ENCODE assay signal across 1 cellular context in the genomic region with DNA sequence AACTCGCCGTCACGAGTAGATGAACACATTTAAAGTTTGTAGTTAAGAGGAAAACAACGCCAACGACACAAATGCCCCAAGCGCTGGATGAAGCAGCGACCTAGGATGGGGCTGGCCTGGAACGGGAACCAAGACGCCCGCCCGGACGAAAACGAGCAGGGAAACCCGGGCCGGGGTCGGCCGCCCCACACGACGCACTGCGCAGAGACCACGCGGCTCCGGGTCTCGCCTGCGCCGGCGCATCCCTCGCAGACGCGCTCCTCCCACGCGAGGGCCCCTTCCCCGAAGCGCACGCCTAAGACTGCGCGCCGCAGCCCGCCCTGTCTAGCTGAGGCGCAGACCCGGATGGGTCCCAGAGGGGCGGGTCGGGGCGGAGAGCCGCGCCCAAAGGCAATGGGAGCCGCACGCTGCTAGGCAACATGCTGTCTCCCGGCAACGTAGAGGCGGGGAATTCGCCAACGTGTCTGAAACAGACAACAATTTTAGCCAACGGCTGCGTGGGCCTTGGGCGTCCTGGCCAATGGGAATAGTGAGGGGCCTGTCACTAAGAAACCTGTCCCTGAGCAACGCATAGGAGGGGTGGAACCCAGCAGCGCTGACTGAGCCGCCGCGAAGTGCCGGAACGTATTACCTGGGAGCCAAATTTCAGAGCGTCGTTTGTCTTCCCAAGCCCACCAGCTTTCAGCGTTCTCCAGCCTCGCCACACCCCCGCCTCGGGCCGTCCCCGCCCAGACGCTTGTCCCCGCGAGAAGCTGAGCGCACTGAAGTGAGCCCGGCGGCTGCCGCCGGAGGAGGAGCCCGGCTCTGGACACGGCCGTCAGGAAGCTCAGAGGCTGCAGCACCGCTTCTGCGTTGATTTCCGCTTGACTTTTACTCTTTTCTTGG.
TF ChIP-seq lines count a peak whose summit lies in the region.

No MANE protein-coding gene starts in this region.

TF ChIP-seq in WTC11, 78 proteins besides CTCF, POLR2A, EP300 and RAD21 (continued from another document and continues in another):
- TF ChIP-seq, protein P1, sequence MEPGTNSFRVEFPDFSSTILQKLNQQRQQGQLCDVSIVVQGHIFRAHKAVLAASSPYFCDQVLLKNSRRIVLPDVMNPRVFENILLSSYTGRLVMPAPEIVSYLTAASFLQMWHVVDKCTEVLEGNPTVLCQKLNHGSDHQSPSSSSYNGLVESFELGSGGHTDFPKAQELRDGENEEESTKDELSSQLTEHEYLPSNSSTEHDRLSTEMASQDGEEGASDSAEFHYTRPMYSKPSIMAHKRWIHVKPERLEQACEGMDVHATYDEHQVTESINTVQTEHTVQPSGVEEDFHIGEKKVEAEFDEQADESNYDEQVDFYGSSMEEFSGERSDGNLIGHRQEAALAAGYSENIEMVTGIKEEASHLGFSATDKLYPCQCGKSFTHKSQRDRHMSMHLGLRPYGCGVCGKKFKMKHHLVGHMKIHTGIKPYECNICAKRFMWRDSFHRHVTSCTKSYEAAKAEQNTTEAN (CRISPR knock-in tag; IDR thresholded peaks at IDR 0.05), result peak; percentile 83
- TF ChIP-seq, protein P2, sequence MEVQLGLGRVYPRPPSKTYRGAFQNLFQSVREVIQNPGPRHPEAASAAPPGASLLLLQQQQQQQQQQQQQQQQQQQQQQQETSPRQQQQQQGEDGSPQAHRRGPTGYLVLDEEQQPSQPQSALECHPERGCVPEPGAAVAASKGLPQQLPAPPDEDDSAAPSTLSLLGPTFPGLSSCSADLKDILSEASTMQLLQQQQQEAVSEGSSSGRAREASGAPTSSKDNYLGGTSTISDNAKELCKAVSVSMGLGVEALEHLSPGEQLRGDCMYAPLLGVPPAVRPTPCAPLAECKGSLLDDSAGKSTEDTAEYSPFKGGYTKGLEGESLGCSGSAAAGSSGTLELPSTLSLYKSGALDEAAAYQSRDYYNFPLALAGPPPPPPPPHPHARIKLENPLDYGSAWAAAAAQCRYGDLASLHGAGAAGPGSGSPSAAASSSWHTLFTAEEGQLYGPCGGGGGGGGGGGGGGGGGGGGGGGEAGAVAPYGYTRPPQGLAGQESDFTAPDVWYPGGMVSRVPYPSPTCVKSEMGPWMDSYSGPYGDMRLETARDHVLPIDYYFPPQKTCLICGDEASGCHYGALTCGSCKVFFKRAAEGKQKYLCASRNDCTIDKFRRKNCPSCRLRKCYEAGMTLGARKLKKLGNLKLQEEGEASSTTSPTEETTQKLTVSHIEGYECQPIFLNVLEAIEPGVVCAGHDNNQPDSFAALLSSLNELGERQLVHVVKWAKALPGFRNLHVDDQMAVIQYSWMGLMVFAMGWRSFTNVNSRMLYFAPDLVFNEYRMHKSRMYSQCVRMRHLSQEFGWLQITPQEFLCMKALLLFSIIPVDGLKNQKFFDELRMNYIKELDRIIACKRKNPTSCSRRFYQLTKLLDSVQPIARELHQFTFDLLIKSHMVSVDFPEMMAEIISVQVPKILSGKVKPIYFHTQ (CRISPR knock-in tag; IDR thresholded peaks at IDR 0.05), result no peak
- TF ChIP-seq SOX15 (CRISPR knock-in tag; IDR thresholded peaks at IDR 0.05), result no peak
- TF ChIP-seq, protein P3, sequence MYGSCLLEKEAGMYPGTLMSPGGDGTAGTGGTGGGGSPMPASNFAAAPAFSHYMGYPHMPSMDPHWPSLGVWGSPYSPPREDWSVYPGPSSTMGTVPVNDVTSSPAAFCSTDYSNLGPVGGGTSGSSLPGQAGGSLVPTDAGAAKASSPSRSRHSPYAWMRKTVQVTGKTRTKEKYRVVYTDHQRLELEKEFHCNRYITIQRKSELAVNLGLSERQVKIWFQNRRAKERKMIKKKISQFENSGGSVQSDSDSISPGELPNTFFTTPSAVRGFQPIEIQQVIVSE (CRISPR knock-in tag; IDR thresholded peaks at IDR 0.05; ENCODE audit: borderline replicate concordance), result no peak
- TF ChIP-seq PRRX2 (CRISPR knock-in tag; IDR thresholded peaks at IDR 0.05), result no peak
- no peak for TF ChIP-seq SMAD3 (CRISPR knock-in tag; IDR thresholded peaks at IDR 0.05; ENCODE audit: borderline replicate concordance)
- no peak for TF ChIP-seq ZNF423 (CRISPR knock-in tag; IDR thresholded peaks at IDR 0.05)
- peak; percentile 85 for TF ChIP-seq ZNF138 (CRISPR knock-in tag; conservative IDR thresholded peaks at IDR 0.05)
- TF ChIP-seq ESRRA (CRISPR knock-in tag; IDR thresholded peaks at IDR 0.05; ENCODE audit: borderline replicate concordance), result no peak
- TF ChIP-seq TCF7 (CRISPR knock-in tag; IDR thresholded peaks at IDR 0.05; ENCODE audit: low read depth), result peak; percentile 55; the same call in 1 of the 2 replicates
- no peak for TF ChIP-seq ETV6 (CRISPR knock-in tag; IDR thresholded peaks at IDR 0.05)
- TF ChIP-seq, protein P4, sequence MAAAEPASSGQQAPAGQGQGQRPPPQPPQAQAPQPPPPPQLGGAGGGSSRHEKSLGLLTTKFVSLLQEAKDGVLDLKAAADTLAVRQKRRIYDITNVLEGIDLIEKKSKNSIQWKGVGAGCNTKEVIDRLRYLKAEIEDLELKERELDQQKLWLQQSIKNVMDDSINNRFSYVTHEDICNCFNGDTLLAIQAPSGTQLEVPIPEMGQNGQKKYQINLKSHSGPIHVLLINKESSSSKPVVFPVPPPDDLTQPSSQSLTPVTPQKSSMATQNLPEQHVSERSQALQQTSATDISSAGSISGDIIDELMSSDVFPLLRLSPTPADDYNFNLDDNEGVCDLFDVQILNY (CRISPR knock-in tag; IDR thresholded peaks at IDR 0.05), result peak; percentile 85; the same call in 1 of the 2 replicates
- no peak for TF ChIP-seq ZNF232 (CRISPR knock-in tag; IDR thresholded peaks at IDR 0.05)
- TF ChIP-seq TP53 (CRISPR knock-in tag; IDR thresholded peaks at IDR 0.05), result 0 out of 2 replicates have a peak, but pooled peaks have one; percentile 80
- TF ChIP-seq, protein P5, sequence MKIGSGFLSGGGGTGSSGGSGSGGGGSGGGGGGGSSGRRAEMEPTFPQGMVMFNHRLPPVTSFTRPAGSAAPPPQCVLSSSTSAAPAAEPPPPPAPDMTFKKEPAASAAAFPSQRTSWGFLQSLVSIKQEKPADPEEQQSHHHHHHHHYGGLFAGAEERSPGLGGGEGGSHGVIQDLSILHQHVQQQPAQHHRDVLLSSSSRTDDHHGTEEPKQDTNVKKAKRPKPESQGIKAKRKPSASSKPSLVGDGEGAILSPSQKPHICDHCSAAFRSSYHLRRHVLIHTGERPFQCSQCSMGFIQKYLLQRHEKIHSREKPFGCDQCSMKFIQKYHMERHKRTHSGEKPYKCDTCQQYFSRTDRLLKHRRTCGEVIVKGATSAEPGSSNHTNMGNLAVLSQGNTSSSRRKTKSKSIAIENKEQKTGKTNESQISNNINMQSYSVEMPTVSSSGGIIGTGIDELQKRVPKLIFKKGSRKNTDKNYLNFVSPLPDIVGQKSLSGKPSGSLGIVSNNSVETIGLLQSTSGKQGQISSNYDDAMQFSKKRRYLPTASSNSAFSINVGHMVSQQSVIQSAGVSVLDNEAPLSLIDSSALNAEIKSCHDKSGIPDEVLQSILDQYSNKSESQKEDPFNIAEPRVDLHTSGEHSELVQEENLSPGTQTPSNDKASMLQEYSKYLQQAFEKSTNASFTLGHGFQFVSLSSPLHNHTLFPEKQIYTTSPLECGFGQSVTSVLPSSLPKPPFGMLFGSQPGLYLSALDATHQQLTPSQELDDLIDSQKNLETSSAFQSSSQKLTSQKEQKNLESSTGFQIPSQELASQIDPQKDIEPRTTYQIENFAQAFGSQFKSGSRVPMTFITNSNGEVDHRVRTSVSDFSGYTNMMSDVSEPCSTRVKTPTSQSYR (CRISPR knock-in tag; IDR thresholded peaks at IDR 0.05), result no peak
- TF ChIP-seq, protein P6, sequence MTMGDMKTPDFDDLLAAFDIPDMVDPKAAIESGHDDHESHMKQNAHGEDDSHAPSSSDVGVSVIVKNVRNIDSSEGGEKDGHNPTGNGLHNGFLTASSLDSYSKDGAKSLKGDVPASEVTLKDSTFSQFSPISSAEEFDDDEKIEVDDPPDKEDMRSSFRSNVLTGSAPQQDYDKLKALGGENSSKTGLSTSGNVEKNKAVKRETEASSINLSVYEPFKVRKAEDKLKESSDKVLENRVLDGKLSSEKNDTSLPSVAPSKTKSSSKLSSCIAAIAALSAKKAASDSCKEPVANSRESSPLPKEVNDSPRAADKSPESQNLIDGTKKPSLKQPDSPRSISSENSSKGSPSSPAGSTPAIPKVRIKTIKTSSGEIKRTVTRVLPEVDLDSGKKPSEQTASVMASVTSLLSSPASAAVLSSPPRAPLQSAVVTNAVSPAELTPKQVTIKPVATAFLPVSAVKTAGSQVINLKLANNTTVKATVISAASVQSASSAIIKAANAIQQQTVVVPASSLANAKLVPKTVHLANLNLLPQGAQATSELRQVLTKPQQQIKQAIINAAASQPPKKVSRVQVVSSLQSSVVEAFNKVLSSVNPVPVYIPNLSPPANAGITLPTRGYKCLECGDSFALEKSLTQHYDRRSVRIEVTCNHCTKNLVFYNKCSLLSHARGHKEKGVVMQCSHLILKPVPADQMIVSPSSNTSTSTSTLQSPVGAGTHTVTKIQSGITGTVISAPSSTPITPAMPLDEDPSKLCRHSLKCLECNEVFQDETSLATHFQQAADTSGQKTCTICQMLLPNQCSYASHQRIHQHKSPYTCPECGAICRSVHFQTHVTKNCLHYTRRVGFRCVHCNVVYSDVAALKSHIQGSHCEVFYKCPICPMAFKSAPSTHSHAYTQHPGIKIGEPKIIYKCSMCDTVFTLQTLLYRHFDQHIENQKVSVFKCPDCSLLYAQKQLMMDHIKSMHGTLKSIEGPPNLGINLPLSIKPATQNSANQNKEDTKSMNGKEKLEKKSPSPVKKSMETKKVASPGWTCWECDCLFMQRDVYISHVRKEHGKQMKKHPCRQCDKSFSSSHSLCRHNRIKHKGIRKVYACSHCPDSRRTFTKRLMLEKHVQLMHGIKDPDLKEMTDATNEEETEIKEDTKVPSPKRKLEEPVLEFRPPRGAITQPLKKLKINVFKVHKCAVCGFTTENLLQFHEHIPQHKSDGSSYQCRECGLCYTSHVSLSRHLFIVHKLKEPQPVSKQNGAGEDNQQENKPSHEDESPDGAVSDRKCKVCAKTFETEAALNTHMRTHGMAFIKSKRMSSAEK (CRISPR knock-in tag; IDR thresholded peaks at IDR 0.05; ENCODE audit: borderline replicate concordance), result no peak
- no peak for TF ChIP-seq IRF2 (CRISPR knock-in tag; IDR thresholded peaks at IDR 0.05; ENCODE audit: borderline replicate concordance, low read depth)
- TF ChIP-seq, protein P7, sequence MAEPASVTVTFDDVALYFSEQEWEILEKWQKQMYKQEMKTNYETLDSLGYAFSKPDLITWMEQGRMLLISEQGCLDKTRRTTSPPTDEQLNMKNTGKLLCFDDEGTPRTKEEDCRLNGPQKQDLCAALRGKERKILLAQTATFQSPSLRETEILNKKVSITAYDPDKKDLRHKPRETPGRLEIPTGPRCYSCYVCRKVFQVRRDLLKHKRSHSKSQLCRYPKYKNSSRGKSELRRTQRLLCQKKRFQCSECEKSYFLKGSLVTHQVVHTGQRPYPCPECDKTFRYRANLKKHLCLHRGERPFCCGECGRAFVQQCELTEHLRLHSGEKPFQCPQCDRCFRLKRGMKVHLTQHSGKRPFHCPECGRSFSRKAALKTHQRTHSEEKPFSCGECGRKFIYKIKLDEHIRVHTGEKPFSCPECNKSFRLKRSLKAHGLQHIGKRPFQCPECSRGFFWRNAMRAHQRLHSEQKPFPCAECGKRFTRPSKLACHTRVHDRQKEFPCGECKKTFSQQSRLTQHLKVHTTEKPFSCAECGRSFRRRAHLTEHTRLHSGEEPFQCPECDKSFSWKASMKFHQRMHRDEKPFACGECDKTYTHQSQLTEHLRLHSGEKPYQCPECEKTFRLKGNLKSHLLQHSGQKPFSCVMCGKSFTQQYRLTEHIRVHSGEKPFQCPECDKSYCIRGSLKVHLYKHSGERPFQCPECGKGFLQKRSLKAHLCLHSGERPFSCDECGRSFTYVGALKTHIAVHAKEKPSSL (CRISPR knock-in tag; conservative IDR thresholded peaks at IDR 0.05), result no peak
- TF ChIP-seq GRHL2 (CRISPR knock-in tag; IDR thresholded peaks at IDR 0.05; ENCODE audit: insufficient replicate concordance, severe bottlenecking), result no peak
- TF ChIP-seq, protein P8, sequence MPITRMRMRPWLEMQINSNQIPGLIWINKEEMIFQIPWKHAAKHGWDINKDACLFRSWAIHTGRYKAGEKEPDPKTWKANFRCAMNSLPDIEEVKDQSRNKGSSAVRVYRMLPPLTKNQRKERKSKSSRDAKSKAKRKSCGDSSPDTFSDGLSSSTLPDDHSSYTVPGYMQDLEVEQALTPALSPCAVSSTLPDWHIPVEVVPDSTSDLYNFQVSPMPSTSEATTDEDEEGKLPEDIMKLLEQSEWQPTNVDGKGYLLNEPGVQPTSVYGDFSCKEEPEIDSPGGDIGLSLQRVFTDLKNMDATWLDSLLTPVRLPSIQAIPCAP (CRISPR knock-in tag; IDR thresholded peaks at IDR 0.05), result no peak
- TF ChIP-seq, protein P9, sequence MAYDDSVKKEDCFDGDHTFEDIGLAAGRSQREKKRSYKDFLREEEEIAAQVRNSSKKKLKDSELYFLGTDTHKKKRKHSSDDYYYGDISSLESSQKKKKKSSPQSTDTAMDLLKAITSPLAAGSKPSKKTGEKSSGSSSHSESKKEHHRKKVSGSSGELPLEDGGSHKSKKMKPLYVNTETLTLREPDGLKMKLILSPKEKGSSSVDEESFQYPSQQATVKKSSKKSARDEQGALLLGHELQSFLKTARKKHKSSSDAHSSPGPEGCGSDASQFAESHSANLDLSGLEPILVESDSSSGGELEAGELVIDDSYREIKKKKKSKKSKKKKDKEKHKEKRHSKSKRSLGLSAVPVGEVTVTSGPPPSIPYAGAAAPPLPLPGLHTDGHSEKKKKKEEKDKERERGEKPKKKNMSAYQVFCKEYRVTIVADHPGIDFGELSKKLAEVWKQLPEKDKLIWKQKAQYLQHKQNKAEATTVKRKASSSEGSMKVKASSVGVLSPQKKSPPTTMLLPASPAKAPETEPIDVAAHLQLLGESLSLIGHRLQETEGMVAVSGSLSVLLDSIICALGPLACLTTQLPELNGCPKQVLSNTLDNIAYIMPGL (CRISPR knock-in tag; IDR thresholded peaks at IDR 0.05), result peak; percentile 38
- TF ChIP-seq NR3C1 (CRISPR knock-in tag; conservative IDR thresholded peaks at IDR 0.05; ENCODE audit: low read depth), result 0 out of 2 replicates have a peak, but pooled peaks have one; percentile 62
- TF ChIP-seq, protein P10, sequence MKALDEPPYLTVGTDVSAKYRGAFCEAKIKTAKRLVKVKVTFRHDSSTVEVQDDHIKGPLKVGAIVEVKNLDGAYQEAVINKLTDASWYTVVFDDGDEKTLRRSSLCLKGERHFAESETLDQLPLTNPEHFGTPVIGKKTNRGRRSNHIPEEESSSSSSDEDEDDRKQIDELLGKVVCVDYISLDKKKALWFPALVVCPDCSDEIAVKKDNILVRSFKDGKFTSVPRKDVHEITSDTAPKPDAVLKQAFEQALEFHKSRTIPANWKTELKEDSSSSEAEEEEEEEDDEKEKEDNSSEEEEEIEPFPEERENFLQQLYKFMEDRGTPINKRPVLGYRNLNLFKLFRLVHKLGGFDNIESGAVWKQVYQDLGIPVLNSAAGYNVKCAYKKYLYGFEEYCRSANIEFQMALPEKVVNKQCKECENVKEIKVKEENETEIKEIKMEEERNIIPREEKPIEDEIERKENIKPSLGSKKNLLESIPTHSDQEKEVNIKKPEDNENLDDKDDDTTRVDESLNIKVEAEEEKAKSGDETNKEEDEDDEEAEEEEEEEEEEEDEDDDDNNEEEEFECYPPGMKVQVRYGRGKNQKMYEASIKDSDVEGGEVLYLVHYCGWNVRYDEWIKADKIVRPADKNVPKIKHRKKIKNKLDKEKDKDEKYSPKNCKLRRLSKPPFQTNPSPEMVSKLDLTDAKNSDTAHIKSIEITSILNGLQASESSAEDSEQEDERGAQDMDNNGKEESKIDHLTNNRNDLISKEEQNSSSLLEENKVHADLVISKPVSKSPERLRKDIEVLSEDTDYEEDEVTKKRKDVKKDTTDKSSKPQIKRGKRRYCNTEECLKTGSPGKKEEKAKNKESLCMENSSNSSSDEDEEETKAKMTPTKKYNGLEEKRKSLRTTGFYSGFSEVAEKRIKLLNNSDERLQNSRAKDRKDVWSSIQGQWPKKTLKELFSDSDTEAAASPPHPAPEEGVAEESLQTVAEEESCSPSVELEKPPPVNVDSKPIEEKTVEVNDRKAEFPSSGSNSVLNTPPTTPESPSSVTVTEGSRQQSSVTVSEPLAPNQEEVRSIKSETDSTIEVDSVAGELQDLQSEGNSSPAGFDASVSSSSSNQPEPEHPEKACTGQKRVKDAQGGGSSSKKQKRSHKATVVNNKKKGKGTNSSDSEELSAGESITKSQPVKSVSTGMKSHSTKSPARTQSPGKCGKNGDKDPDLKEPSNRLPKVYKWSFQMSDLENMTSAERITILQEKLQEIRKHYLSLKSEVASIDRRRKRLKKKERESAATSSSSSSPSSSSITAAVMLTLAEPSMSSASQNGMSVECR (CRISPR knock-in tag; IDR thresholded peaks at IDR 0.05; ENCODE audit: borderline replicate concordance), result peak; percentile 69; the same call in 1 of the 2 replicates
